Comparison of ENCODE assay signal across 1 cellular context in genomic region chr1:115463347-115463746, GRCh38.
TF ChIP-seq lines count a peak whose summit lies in the region.

No MANE protein-coding gene starts in this region.

TF ChIP-seq in IMR-90, 13 proteins besides CTCF, POLR2A, EP300 and RAD21 (continued from another document):
- TF ChIP-seq, protein P1, sequence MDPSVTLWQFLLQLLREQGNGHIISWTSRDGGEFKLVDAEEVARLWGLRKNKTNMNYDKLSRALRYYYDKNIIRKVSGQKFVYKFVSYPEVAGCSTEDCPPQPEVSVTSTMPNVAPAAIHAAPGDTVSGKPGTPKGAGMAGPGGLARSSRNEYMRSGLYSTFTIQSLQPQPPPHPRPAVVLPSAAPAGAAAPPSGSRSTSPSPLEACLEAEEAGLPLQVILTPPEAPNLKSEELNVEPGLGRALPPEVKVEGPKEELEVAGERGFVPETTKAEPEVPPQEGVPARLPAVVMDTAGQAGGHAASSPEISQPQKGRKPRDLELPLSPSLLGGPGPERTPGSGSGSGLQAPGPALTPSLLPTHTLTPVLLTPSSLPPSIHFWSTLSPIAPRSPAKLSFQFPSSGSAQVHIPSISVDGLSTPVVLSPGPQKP (IDR thresholded peaks at IDR 0.05; ENCODE audit: borderline replicate concordance, low read depth, low read length), result no peak
- no peak for TF ChIP-seq MAFK (IDR thresholded peaks at IDR 0.05; ENCODE audit: low read depth, low read length)
